ENCODE assay signal across 30 cellular contexts in the genomic region with DNA sequence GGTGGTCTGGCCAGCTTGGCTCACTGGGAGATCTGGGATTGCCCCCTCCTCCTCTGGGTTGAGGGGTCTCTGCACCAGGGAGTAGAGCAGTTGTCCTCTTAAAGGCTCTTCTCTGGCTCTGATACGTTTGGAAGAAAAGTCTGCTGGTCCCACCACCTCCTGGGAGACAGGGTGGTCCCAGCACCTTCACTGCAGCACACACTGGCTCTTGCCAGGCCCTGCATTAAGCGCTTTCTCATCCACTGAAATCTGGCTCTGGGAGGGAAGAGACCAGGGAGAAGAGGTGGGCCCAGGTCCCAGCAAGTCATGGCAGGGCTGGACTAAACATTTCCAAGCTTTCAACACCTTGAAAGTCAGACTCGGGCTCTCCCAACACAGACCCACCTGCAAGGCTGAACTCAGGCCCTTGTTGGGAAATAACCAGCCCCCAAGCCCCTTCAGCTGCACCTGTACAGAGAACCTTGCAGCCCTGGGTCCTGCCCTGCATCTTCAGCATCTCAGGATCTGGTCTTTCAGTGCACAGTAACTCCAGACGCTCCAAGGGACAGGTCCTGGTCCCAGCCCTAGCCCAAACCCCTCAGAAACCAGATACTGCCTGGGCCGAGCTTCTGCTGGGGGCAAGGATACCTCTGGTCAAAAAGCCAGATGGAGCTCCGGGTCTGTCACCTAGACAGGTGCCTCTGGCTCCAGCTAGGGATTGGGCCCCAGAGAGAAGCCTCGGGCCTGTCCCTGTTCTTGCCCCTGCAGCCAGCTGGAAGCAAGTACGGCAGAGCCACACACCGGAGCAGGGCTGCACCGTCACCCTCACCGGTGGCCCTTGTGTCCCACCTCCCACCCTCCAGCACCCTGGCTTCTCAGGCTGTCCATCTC.
DNase-seq lines count a peak whose midpoint lies in the region; ATAC-seq and TF ChIP-seq lines count a peak whose summit lies in the region.
"Had no signal": no experiment of that assay in that cellular context is flagged by ENCODE, and none has a peak within 500 bp of the region (broad histone marks: within the 10 kb centered on the region; RNA-seq: fewer than 3 reads in every experiment).

No MANE protein-coding gene starts in this region.

- H3K4me3 Mint-ChIP-seq in activated T-cell treated with anti-CD3 and anti-CD28 coated beads, Interleukin-2, amount 50 U/mL, for 24 hours: no peak overlapping the region
- H3K4me3 Mint-ChIP-seq: activated CD4-positive, alpha-beta T cell treated with anti-CD3 and anti-CD28 coated beads for 36 hours; activated naive CD8-positive, alpha-beta T cell treated with anti-CD3 and anti-CD28 coated beads for 36 hours; activated T-cell treated with anti-CD3 and anti-CD28 coated beads, Interleukin-2, amount 50 U/mL, for 4 hours; CD4-positive, alpha-beta T cell; natural killer cell treated with Interleukin-12 subunit alpha and Interleukin-12 subunit beta and Interleukin-15 and Interleukin-18, amount 100 ng/mL, for 72 hours had no signal

- peak overlapping the region; percentile 60 for H3K27ac ChIP-seq in cardiac muscle cell
- no peak overlapping the region for H3K27ac ChIP-seq in right atrium auricular region
- peak overlapping the region; percentile 1 for H3K27ac ChIP-seq in RWPE1
- no peak overlapping the region for H3K27ac ChIP-seq in testis
- H3K27ac ChIP-seq: A549, heart right ventricle, ovary, thoracic aorta, vagina had no signal

- H3K36me3 ChIP-seq in cardiac muscle cell (peaks cover 22% of the 10 kb centered on the region), right atrium auricular region (peaks cover 41% of the 10 kb centered on the region), testis (ENCODE audit: low read depth, missing control alignments) (no peaks in the 10 kb centered on the region)
- H3K36me3 ChIP-seq: ovary had no signal

- DNase-seq in cardiac muscle cell (ENCODE audit: low read depth in 1 of 2, low spot score in 1 of 2) (no peak), right atrium auricular region (ENCODE audit: low spot score) (no peak), RWPE1 (ENCODE audit: low spot score) (no peak), islet precursor cell (peak; percentile 51), testis (peak; percentile 13), left lobe of liver (ENCODE audit: low spot score) (no peak), NCI-H82 (lab: John Stamatoyannopoulos, UW) (no peak)
- no peak for DNase-seq in activated T-cell treated with anti-CD3 and anti-CD28 coated beads, Interleukin-2, amount 50 U/mL, for 24 hours
- DNase-seq: activated CD4-positive, alpha-beta T cell treated with anti-CD3 and anti-CD28 coated beads for 36 hours; activated gamma-delta T cell; activated naive CD8-positive, alpha-beta T cell treated with anti-CD3 and anti-CD28 coated beads for 36 hours; activated T-cell treated with anti-CD3 and anti-CD28 coated beads, Interleukin-2, amount 50 U/mL, for 4 hours; CD4-positive, alpha-beta T cell; mammary epithelial cell; MV-4-11; NCI-H1436; NCI-H2081; NCI-H345; NCI-H69; retina; stimulated activated CD4-positive, alpha-beta T cell treated with anti-CD3 and anti-CD28 coated beads, Interleukin-1b, Interleukin-23, amount 100 ng/mL, for 48 hours; stimulated activated naive CD4-positive, alpha-beta T cell treated with Interleukin-2 at 50 U/mL for 16 hours had no signal

- no peaks in the 10 kb centered on the region for H3K36me3 Mint-ChIP-seq in activated T-cell treated with anti-CD3 and anti-CD28 coated beads, Interleukin-2, amount 50 U/mL, for 24 hours (ENCODE audit: low read depth)
- H3K36me3 Mint-ChIP-seq: activated naive CD8-positive, alpha-beta T cell treated with anti-CD3 and anti-CD28 coated beads for 36 hours; natural killer cell treated with Interleukin-12 subunit alpha and Interleukin-12 subunit beta and Interleukin-15 and Interleukin-18, amount 100 ng/mL, for 72 hours had no signal

- H3K9me3 ChIP-seq in cardiac muscle cell (ENCODE audit: low read depth) (no peaks in the 10 kb centered on the region), right atrium auricular region (no peaks in the 10 kb centered on the region), testis (no peaks in the 10 kb centered on the region)
- H3K9me3 ChIP-seq: A549, heart right ventricle, ovary, thoracic aorta, vagina had no signal

- H3K4me1 Mint-ChIP-seq in activated T-cell treated with anti-CD3 and anti-CD28 coated beads, Interleukin-2, amount 50 U/mL, for 24 hours (ENCODE audit: low read depth): peaks cover 6% of the 10 kb centered on the region

- no peaks in the 10 kb centered on the region for H3K27me3 ChIP-seq in cardiac muscle cell
- H3K27me3 ChIP-seq in right atrium auricular region: no peaks in the 10 kb centered on the region
- H3K27me3 ChIP-seq in testis: no peaks in the 10 kb centered on the region
- H3K27me3 ChIP-seq: heart right ventricle, ovary, vagina had no signal

- CTCF ChIA-PET in RWPE1 (lab: Yijun Ruan, JAX): no interaction called here

- no peak overlapping the region for H3K27ac Mint-ChIP-seq in activated T-cell treated with anti-CD3 and anti-CD28 coated beads, Interleukin-2, amount 50 U/mL, for 24 hours
- H3K27ac Mint-ChIP-seq: activated CD4-positive, alpha-beta T cell treated with anti-CD3 and anti-CD28 coated beads for 36 hours; activated naive CD8-positive, alpha-beta T cell treated with anti-CD3 and anti-CD28 coated beads for 36 hours; CD4-positive, alpha-beta T cell; natural killer cell treated with Interleukin-12 subunit alpha and Interleukin-12 subunit beta and Interleukin-15 and Interleukin-18, amount 100 ng/mL, for 72 hours had no signal

- intact Hi-C loops in testis (cut with DNase I; ENCODE audit: low total_unique reads): no loop called here

- no peak for ATAC-seq in left lobe of liver
- ATAC-seq: activated CD4-positive, alpha-beta T cell treated with anti-CD3 and anti-CD28 coated beads for 36 hours; activated T-cell treated with anti-CD3 and anti-CD28 coated beads, Interleukin-2, amount 50 U/mL, for 4 hours; HCT116; Panc1 had no signal

- POLR2A ChIA-PET in RWPE1 (lab: Yijun Ruan, JAX; ENCODE audit: low non-redundant PET): no interaction called here

- no peak overlapping the region for H3K4me3 ChIP-seq in cardiac muscle cell
- no peak overlapping the region for H3K4me3 ChIP-seq in right atrium auricular region
- H3K4me3 ChIP-seq in testis: no peak overlapping the region
- H3K4me3 ChIP-seq: A549, heart right ventricle, ovary, thoracic aorta, vagina had no signal

- no peak for TF ChIP-seq POLR2A in testis (IDR thresholded peaks at IDR 0.05)

- peaks cover 7% of the 10 kb centered on the region for H3K27me3 Mint-ChIP-seq in activated T-cell treated with anti-CD3 and anti-CD28 coated beads, Interleukin-2, amount 50 U/mL, for 24 hours
- H3K27me3 Mint-ChIP-seq: activated CD4-positive, alpha-beta T cell treated with anti-CD3 and anti-CD28 coated beads for 36 hours; activated naive CD8-positive, alpha-beta T cell treated with anti-CD3 and anti-CD28 coated beads for 36 hours; CD4-positive, alpha-beta T cell had no signal

- TF ChIP-seq CTCF in cardiac muscle cell (IDR thresholded peaks at IDR 0.05; ENCODE audit: low read depth, low read length): no peak
- no peak for TF ChIP-seq CTCF in right atrium auricular region (IDR thresholded peaks at IDR 0.05)
- TF ChIP-seq CTCF in RWPE1 (conservative IDR thresholded peaks at IDR 0.05; ENCODE audit: low read depth): no peak
- TF ChIP-seq CTCF in testis (IDR thresholded peaks at IDR 0.05): no peak

- no peaks in the 10 kb centered on the region for H3K9me3 Mint-ChIP-seq in activated T-cell treated with anti-CD3 and anti-CD28 coated beads, Interleukin-2, amount 50 U/mL, for 24 hours
- H3K9me3 Mint-ChIP-seq: activated naive CD8-positive, alpha-beta T cell treated with anti-CD3 and anti-CD28 coated beads for 36 hours; activated T-cell treated with anti-CD3 and anti-CD28 coated beads, Interleukin-2, amount 50 U/mL, for 4 hours; CD4-positive, alpha-beta T cell; natural killer cell treated with Interleukin-12 subunit alpha and Interleukin-12 subunit beta and Interleukin-15 and Interleukin-18, amount 100 ng/mL, for 72 hours had no signal

- 84 to 90% methylated on average over 4 to 11 of the region's 11 CpGs for WGBS in testis, 2 donors

- H3K4me1 ChIP-seq in cardiac muscle cell (ENCODE audit: low read depth) (peaks cover 14% of the 10 kb centered on the region), right atrium auricular region (peaks cover 0 to 12% of the 10 kb centered on the region in 2 donors), testis (peaks cover 3% of the 10 kb centered on the region)
- H3K4me1 ChIP-seq: A549, vagina had no signal

Comparison
In these comparisons a context has a peak if more than half of its experiments do, and no peak if none do; other contexts are left out.
1. H3K27ac ChIP-seq: peak in cardiac muscle cell (single experiment) and RWPE1 (single experiment); none in right atrium auricular region (0 of 2) and testis (0 of 2).
2. DNase-seq: peak in islet precursor cell (single experiment) and testis (single experiment); none in cardiac muscle cell (0 of 2), right atrium auricular region (single experiment), RWPE1 (single experiment), activated T-cell treated with anti-CD3 and anti-CD28 coated beads, Interleukin-2, amount 50 U/mL, for 24 hours (single experiment), left lobe of liver (single experiment) and NCI-H82 (single experiment).